In the genomic region with DNA sequence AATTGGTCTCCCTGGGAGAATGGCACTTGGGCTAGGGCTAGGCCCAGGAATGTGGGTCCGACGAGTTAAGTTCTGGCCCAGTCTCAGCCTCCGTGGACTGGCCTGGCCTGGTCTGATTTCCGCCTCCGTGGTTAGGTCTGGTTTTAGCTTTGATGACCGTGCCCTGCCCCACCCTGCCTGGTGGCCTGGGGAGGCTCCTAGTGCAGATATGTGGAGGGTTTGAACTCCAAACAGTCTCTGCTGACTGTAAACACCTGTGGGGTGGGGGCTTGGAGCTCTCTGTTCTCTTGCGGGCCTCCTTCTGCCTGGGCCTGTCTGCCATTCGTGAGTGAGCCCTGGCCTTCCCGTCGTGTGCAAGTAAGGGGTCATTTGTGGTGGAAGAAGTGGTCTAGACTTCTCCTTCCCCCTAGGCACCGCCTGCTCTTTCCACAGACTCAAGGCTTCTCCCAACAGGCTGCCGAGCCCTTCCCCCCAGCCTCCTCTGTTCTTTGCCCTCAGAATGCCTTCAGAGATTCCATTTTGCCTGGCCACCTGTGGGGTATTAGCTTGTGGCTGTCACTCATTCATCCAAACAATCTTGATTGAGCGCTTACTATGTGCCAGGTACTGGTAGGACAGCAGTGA, we compare ENCODE assay signal across 6 cellular contexts. TPM values are rescaled to one million over a fixed set of nuclear protein-coding genes. Genes with fewer than 3 reads are reported as not detected.
A peak's percentile ranks its signal among the peaks of the same experiment; 100 is the strongest.
DNase-seq lines count a peak whose midpoint lies in the region; TF ChIP-seq lines count a peak whose summit lies in the region.

No MANE protein-coding gene starts in this region.

- no peaks in the 10 kb centered on the region for H3K9me3 ChIP-seq in fibroblast of lung (ENCODE audit: control insufficient read depth, insufficient read depth, low read depth, low read length)
- no peaks in the 10 kb centered on the region for H3K9me3 ChIP-seq in stomach

- TF ChIP-seq CTCF in fibroblast of lung (conservative IDR thresholded peaks at IDR 0.05 in 1 of 2, IDR thresholded peaks at IDR 0.05 in 1 of 2; ENCODE audit: low read depth in 1 of 2, low read length in 2 of 2) = no peak
- TF ChIP-seq CTCF in stomach (IDR thresholded peaks at IDR 0.05) = no peak

- intact Hi-C loops in stomach (cut with DNase I; ENCODE audit: low total_unique reads) = no loop called here

- DNase-seq in SKM-1 treated with dmso at 0.1 percent for 144 hours (lab: John Stamatoyannopoulos, UW; ENCODE audit: unreplicated experiment) = peak; percentile 50
- DNase-seq in SKM-1 (lab: John Stamatoyannopoulos, UW; ENCODE audit: unreplicated experiment) = no peak
- DNase-seq in fibroblast of lung (ENCODE audit: low read depth in 2 of 2) = no peak
- DNase-seq in stomach = peak; percentile 55
- no peak for DNase-seq in NCI-H446 (lab: John Stamatoyannopoulos, UW)
- DNase-seq in A172 (ENCODE audit: low spot score) = no peak

- peak overlapping the region; percentile 57 to 96 (median 90) for H3K4me3 ChIP-seq in fibroblast of lung (replicated peaks in 1 of 4; ENCODE audit: control extremely low read depth in 1 of 4, insufficient read depth in 1 of 4, low read depth in 3 of 4, low read length in 4 of 4)
- H3K4me3 ChIP-seq in stomach = peak overlapping the region; percentile 67 to 100 (median 86)

- H4K20me1 ChIP-seq in fibroblast of lung (ENCODE audit: control insufficient read depth, extremely low read depth, insufficient read depth, low read length) = peaks cover 2% of the 10 kb centered on the region

- peak overlapping the region; percentile 89 for H3K4me2 ChIP-seq in fibroblast of lung (ENCODE audit: extremely low read depth, insufficient read depth, low read length)

- peaks cover 57% of the 10 kb centered on the region for H3K79me2 ChIP-seq in fibroblast of lung (ENCODE audit: control insufficient read depth, insufficient read depth, low read length)

- H3K36me3 ChIP-seq in fibroblast of lung (ENCODE audit: control insufficient read depth, insufficient read depth, low read length) (peaks cover 8% of the 10 kb centered on the region), stomach (peaks cover 0 to 17% (median 9%) of the 10 kb centered on the region in 4 donors)

- 14 to 19% (median 17%) methylated on average over 13 of the region's 13 CpGs for WGBS in stomach, 5 donors

- TF ChIP-seq EP300 in stomach (IDR thresholded peaks at IDR 0.05) = no peak

- H3K4me1 ChIP-seq in fibroblast of lung (ENCODE audit: control insufficient read depth, extremely low read depth, insufficient read depth, low read length) (peaks cover 23% of the 10 kb centered on the region), stomach (peaks cover 68 to 81% (median 80%) of the 10 kb centered on the region in 4 donors)

- TF ChIP-seq POLR2A in stomach (IDR thresholded peaks at IDR 0.05) = no peak

- H3K27ac ChIP-seq in fibroblast of lung (ENCODE audit: insufficient read depth, low read length) (peak overlapping the region; percentile 90), stomach (peak overlapping the region; percentile 96 to 99 (median 99))

- H2AFZ ChIP-seq in fibroblast of lung (ENCODE audit: low read length) = no peak overlapping the region

- H3K27me3 ChIP-seq in fibroblast of lung (ENCODE audit: control insufficient read depth, insufficient read depth, low read length) = no peaks in the 10 kb centered on the region
- no peaks in the 10 kb centered on the region for H3K27me3 ChIP-seq in stomach

- peak overlapping the region; percentile 96 for H3K9ac ChIP-seq in fibroblast of lung (ENCODE audit: insufficient read depth, low read length)

RNA-seq across cellular contexts. Expression of a gene that starts 1.5 kb away (rescaled TPM):
- total RNA-seq in fibroblast of lung = 5.1 and 11.2 TPM in 2 replicates
- 43.0 and 53.9 TPM in 2 replicates for polyA plus RNA-seq in fibroblast of lung
- 209 and 298 TPM in 2 replicates for polyA plus RNA-seq in fibroblast of lung (2012)
- polyA minus RNA-seq in fibroblast of lung (ENCODE audit: low replicate concordance) = 97.9 and 117 TPM in 2 replicates
- total RNA-seq in stomach = 100 to 1,000 TPM in 2 of 5 donors, 10 to 100 TPM in 2, 1 to 10 TPM in 1; 8.1 to 169 (median 68.3) TPM
- 100 to 1,000 TPM in 1 of 3 donors, 10 to 100 TPM in 2; 49.8 to 113 (median 82.3) TPM for polyA plus RNA-seq in stomach
- 24.7 and 51.1 TPM in 2 replicates for total RNA-seq in A172 (2014; rRNA removed; shearing (Covaris generic))

RNA-seq across cellular contexts. Expression of a gene that starts 4.9 kb away (rescaled TPM):
- total RNA-seq in fibroblast of lung (37.2 and 39.0 TPM in 2 replicates), stomach (10 to 100 TPM; 13.4 to 76.8 (median 28.7) TPM)
- polyA plus RNA-seq in fibroblast of lung (10.8 and 12.6 TPM in 2 replicates), stomach (10 to 100 TPM; 17.2 to 24.7 (median 21.1) TPM)
- 12.9 and 20.5 TPM in 2 replicates for polyA plus RNA-seq in fibroblast of lung (2012)
- 13.3 and 19.2 TPM in 2 replicates for polyA minus RNA-seq in fibroblast of lung (ENCODE audit: low replicate concordance)
- total RNA-seq in A172 (2014; rRNA removed; shearing (Covaris generic)) = 71.3 and 76.8 TPM in 2 replicates

RNA-seq across cellular contexts. Expression of a gene that starts 15.9 kb away (rescaled TPM):
- total RNA-seq in fibroblast of lung = not detected in 2 replicates
- not detected in 2 replicates for polyA plus RNA-seq in fibroblast of lung
- 1.8 and 2.1 TPM in 2 replicates for polyA plus RNA-seq in fibroblast of lung (2012)
- not detected in 2 replicates for polyA minus RNA-seq in fibroblast of lung (ENCODE audit: low replicate concordance)
- under 1 TPM in 1 of 5 donors, not detected in 4; 0.58 TPM for total RNA-seq in stomach
- polyA plus RNA-seq in stomach = under 1 TPM in 2 of 3 donors, not detected in 1; 0.43 to 0.61 TPM
- not detected in 2 replicates for total RNA-seq in A172 (2014; rRNA removed; shearing (Covaris generic))

RNA-seq across cellular contexts. Expression of a gene that starts 22.5 kb away (rescaled TPM):
- 17.7 and 25.9 TPM in 2 replicates for total RNA-seq in fibroblast of lung
- polyA plus RNA-seq in fibroblast of lung = 30.7 and 32.1 TPM in 2 replicates
- 14.9 and 15.9 TPM in 2 replicates for polyA plus RNA-seq in fibroblast of lung (2012)
- 22.7 and 30.4 TPM in 2 replicates for polyA minus RNA-seq in fibroblast of lung (ENCODE audit: low replicate concordance)
- 10 to 100 TPM; 18.7 to 86.9 (median 33.4) TPM for total RNA-seq in stomach
- polyA plus RNA-seq in stomach = 10 to 100 TPM in 1 of 3 donors, 1 to 10 TPM in 2; 7.0 to 18.3 (median 9.2) TPM
- total RNA-seq in A172 (2014; rRNA removed; shearing (Covaris generic)) = 15.1 and 21.1 TPM in 2 replicates

RNA-seq across cellular contexts. Expression of a gene that starts 40.4 kb away (rescaled TPM):
- total RNA-seq in fibroblast of lung = 8.5 and 10.9 TPM in 2 replicates
- 6.3 and 6.7 TPM in 2 replicates for polyA plus RNA-seq in fibroblast of lung
- 7.5 and 8.3 TPM in 2 replicates for polyA plus RNA-seq in fibroblast of lung (2012)
- 14.7 and 21.0 TPM in 2 replicates for polyA minus RNA-seq in fibroblast of lung (ENCODE audit: low replicate concordance)
- total RNA-seq in stomach = 10 to 100 TPM in 4 of 5 donors, 1 to 10 TPM in 1; 5.0 to 35.6 (median 18.7) TPM
- polyA plus RNA-seq in stomach = 1 to 10 TPM; 3.2 to 4.2 (median 3.4) TPM
- total RNA-seq in A172 (2014; rRNA removed; shearing (Covaris generic)) = 8.6 and 18.0 TPM in 2 replicates

Comparison
In these comparisons a context has a peak if more than half of its experiments do, and no peak if none do; other contexts are left out.
1. DNase-seq: peak in SKM-1 treated with dmso at 0.1 percent for 144 hours (single experiment) and stomach (single experiment); none in SKM-1 (single experiment), fibroblast of lung (0 of 2), NCI-H446 (0 of 2) and A172 (single experiment).